ENCODE assay signal across 1 cellular context in genomic region chr1:230702934-230703678, GRCh38.
A peak's percentile ranks its signal among the peaks of the same experiment; 100 is the strongest.
TF ChIP-seq lines count a peak whose summit lies in the region.

No MANE protein-coding gene starts in this region.

TF ChIP-seq in HepG2, 621 proteins besides CTCF, POLR2A, EP300 and RAD21 (continued from another document and continues in another):
- TF ChIP-seq ZBTB40 (IDR thresholded peaks at IDR 0.05) (no peak), ZBTB40 (CRISPR knock-in tag; IDR thresholded peaks at IDR 0.05) (peak; percentile 77; the same call in 1 of the 2 replicates), ZNF138 (CRISPR knock-in tag; IDR thresholded peaks at IDR 0.05; ENCODE audit: low read depth) (no peak), SALL2 (CRISPR knock-in tag; IDR thresholded peaks at IDR 0.05) (peak; percentile 61; the same call in 1 of the 2 replicates), ZNF549 (CRISPR knock-in tag; IDR thresholded peaks at IDR 0.05) (no peak; the same call in 1 of the 2 replicates), SMARCE1 (IDR thresholded peaks at IDR 0.05; ENCODE audit: borderline replicate concordance) (no peak), SOX5 (CRISPR knock-in tag; IDR thresholded peaks at IDR 0.05; ENCODE audit: borderline replicate concordance) (peak; percentile 92), AGO1 (IDR thresholded peaks at IDR 0.05; ENCODE audit: low read depth, low read length, poor library complexity, severe bottlenecking) (no peak), GPBP1L1 (CRISPR knock-in tag; IDR thresholded peaks at IDR 0.05) (no peak), CEBPZ (IDR thresholded peaks at IDR 0.05; ENCODE audit: low read length) (no peak), RFX5 (IDR thresholded peaks at IDR 0.05; ENCODE audit: low read depth, low read length) (no peak), MAFG (CRISPR knock-in tag; IDR thresholded peaks at IDR 0.05) (no peak), ELF4 (CRISPR knock-in tag; IDR thresholded peaks at IDR 0.05; ENCODE audit: borderline replicate concordance) (no peak), BRF2 (CRISPR knock-in tag; IDR thresholded peaks at IDR 0.05) (peak; percentile 58; the same call in 1 of the 2 replicates), ISX (CRISPR knock-in tag; conservative IDR thresholded peaks at IDR 0.05) (no peak), ESRRA (CRISPR knock-in tag; IDR thresholded peaks at IDR 0.05; ENCODE audit: low read depth) (peak; percentile 97), ZNF780A (CRISPR knock-in tag; IDR thresholded peaks at IDR 0.05) (no peak), ZNF282 (IDR thresholded peaks at IDR 0.05; ENCODE audit: partially characterized antibody) (no peak), GMEB1 (CRISPR knock-in tag; IDR thresholded peaks at IDR 0.05; ENCODE audit: borderline replicate concordance) (no peak), POLR2AphosphoS5 (IDR thresholded peaks at IDR 0.05; ENCODE audit: low read depth, low read length) (no peak; the same call in none of the 2 replicates), FOXA3 (CRISPR knock-in tag; IDR thresholded peaks at IDR 0.05) (peak; percentile 88), ZNF431 (CRISPR knock-in tag; IDR thresholded peaks at IDR 0.05; ENCODE audit: borderline replicate concordance, low read depth) (peak; percentile 96), PRDM15 (CRISPR knock-in tag; IDR thresholded peaks at IDR 0.05) (0 out of 2 replicates have a peak, but pooled peaks have one; percentile 71), GABPB1 (CRISPR knock-in tag; IDR thresholded peaks at IDR 0.05) (peak; percentile 85), SIX1 (CRISPR knock-in tag; IDR thresholded peaks at IDR 0.05; ENCODE audit: borderline replicate concordance) (peak; percentile 68; the same call in 1 of the 2 replicates), FOSL2 (CRISPR knock-in tag; IDR thresholded peaks at IDR 0.05) (peak; percentile 90), ZNF552 (CRISPR knock-in tag; IDR thresholded peaks at IDR 0.05; ENCODE audit: borderline replicate concordance) (peak; percentile 53; the same call in 1 of the 2 replicates), TFE3 (CRISPR knock-in tag; IDR thresholded peaks at IDR 0.05) (peak; percentile 92), ZNF367 (CRISPR knock-in tag; IDR thresholded peaks at IDR 0.05; ENCODE audit: borderline replicate concordance) (0 out of 2 replicates have a peak, but pooled peaks have one; percentile 45), ZNF496 (CRISPR knock-in tag; IDR thresholded peaks at IDR 0.05; ENCODE audit: insufficient replicate concordance) (no peak), ZNF841 (CRISPR knock-in tag; IDR thresholded peaks at IDR 0.05; ENCODE audit: borderline replicate concordance) (no peak), SYNCRIP (IDR thresholded peaks at IDR 0.05; ENCODE audit: insufficient read depth, low read depth, low read length) (no peak), EEA1 (CRISPR knock-in tag; IDR thresholded peaks at IDR 0.05; ENCODE audit: borderline replicate concordance) (peak; percentile 83; the same call in 1 of the 2 replicates), ZNF430 (CRISPR knock-in tag; IDR thresholded peaks at IDR 0.05) (peak; percentile 68; the same call in 1 of the 2 replicates), ZNF567 (CRISPR knock-in tag; IDR thresholded peaks at IDR 0.05; ENCODE audit: borderline replicate concordance) (no peak; the same call in 1 of the 2 replicates), EHMT2 (IDR thresholded peaks at IDR 0.05; ENCODE audit: borderline replicate concordance, low read depth, low read length) (no peak; the same call in 1 of the 2 replicates)
